Comparison of ENCODE assay signal across 8 cellular contexts in the genomic region with DNA sequence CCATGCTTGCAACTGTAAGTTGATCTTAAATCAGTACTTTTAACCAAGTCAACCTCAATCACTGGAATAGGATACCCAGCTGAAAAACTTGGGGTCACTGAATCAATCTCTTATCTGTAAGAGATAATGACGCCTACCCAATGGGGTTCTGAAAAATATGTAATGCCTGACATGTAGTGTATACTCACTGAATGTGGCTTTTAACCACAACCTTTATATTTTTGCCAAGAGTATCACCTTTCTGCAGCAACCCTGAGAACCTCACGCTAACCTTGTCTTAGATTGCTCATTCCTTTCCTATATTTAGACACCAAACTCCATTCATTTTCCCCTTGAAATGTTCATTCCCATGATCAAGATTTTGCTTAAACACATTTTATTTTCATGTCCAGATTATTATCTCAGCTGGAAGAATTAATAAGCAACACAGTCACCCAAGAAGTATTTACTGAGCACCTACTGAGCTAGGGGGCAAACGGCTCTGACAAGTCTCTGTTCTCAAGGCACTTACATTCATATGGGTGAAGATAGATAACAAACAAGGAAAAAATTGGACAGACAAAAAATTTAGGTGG.
A peak's percentile ranks its signal among the peaks of the same experiment; 100 is the strongest.
DNase-seq lines count a peak whose midpoint lies in the region; ATAC-seq, FAIRE-seq and TF ChIP-seq lines count a peak whose summit lies in the region.
"Not testable (repeated sequence)": the region's sequence is repeated elsewhere in the genome, so short reads cannot be mapped to it uniquely, and the experiment has no call there.

No MANE protein-coding gene starts in this region.

- dilution Hi-C loops in keratinocyte (cut with MboI; ENCODE audit: extremely low pct_ligation_motif_present, low sequenced_read_pairs) = not testable (repeated sequence)

- not testable (repeated sequence) for H3K27me3 Mint-ChIP-seq in CD8-positive, alpha-beta T cell (ENCODE audit: low read depth); activated T-cell treated with anti-CD3 and anti-CD28 coated beads, Interleukin-2, amount 50 U/mL, for 4 hours (ENCODE audit: low read depth); activated naive CD8-positive, alpha-beta T cell treated with anti-CD3 and anti-CD28 coated beads, Interleukin-2, amount 50 U/mL, for 24 hours; stimulated activated naive CD8-positive, alpha-beta T cell treated with anti-CD3 and anti-CD28 coated beads, Interleukin-15, Interleukin-2, amounts not matched to agents 100 ng/mL and 50 ng/mL, for 24 hours

- FAIRE-seq in bronchial epithelial cell (lab: Jason Lieb, UNC) = not testable (repeated sequence)
- FAIRE-seq in keratinocyte (lab: Jason Lieb, UNC) = peak; percentile 43

- H3K9me1 ChIP-seq in keratinocyte (ENCODE audit: control insufficient read depth, extremely low read depth, insufficient read depth, low read length) = not testable (repeated sequence)

- H2AFZ ChIP-seq in keratinocyte (ENCODE audit: control insufficient read depth, low read length) = not testable (repeated sequence)

- CTCF ChIA-PET in CD8-positive, alpha-beta T cell (lab: Charles Lee) = interaction anchor here (1.1 kb wide), 1 partner anchor 62 kb away, joined by 3 read pairs; no protein-coding TSS in a partner anchor

- not testable (repeated sequence) for H3K4me3 Mint-ChIP-seq in CD8-positive, alpha-beta T cell; activated T-cell treated with anti-CD3 and anti-CD28 coated beads, Interleukin-2, amount 50 U/mL, for 4 hours; activated naive CD8-positive, alpha-beta T cell treated with anti-CD3 and anti-CD28 coated beads, Interleukin-2, amount 50 U/mL, for 24 hours; stimulated activated naive CD8-positive, alpha-beta T cell treated with anti-CD3 and anti-CD28 coated beads, Interleukin-15, Interleukin-2, amounts not matched to agents 100 ng/mL and 50 ng/mL, for 24 hours

- not testable (repeated sequence) for H3K36me3 ChIP-seq in CD8-positive, alpha-beta T cell (ENCODE audit: insufficient read depth, low read length); bronchial epithelial cell (ENCODE audit: control insufficient read depth, insufficient read depth, low read length); keratinocyte (ENCODE audit: control insufficient read depth in 2 of 2, extremely low read depth in 1 of 2, insufficient read depth in 2 of 2, low read length in 2 of 2)

- not testable (repeated sequence) for H3K36me3 Mint-ChIP-seq in CD8-positive, alpha-beta T cell; activated T-cell treated with anti-CD3 and anti-CD28 coated beads, Interleukin-2, amount 50 U/mL, for 4 hours (ENCODE audit: insufficient read depth); activated naive CD4-positive, alpha-beta T cell treated with anti-CD3 and anti-CD28 coated beads, Interleukin-2, amount 50 U/mL, for 72 hours; activated naive CD8-positive, alpha-beta T cell treated with anti-CD3 and anti-CD28 coated beads, Interleukin-2, amount 50 U/mL, for 24 hours (ENCODE audit: low read depth); stimulated activated naive CD8-positive, alpha-beta T cell treated with anti-CD3 and anti-CD28 coated beads, Interleukin-15, Interleukin-2, amounts not matched to agents 100 ng/mL and 50 ng/mL, for 24 hours (ENCODE audit: low read depth)

- DNase-seq in CD8-positive, alpha-beta T cell; activated T-cell treated with anti-CD3 and anti-CD28 coated beads, Interleukin-2, amount 50 U/mL, for 4 hours; activated naive CD4-positive, alpha-beta T cell treated with anti-CD3 and anti-CD28 coated beads, Interleukin-2, amount 50 U/mL, for 72 hours (ENCODE audit: low spot score in 2 of 2); activated naive CD8-positive, alpha-beta T cell treated with anti-CD3 and anti-CD28 coated beads, Interleukin-2, amount 50 U/mL, for 24 hours; keratinocyte (ENCODE audit: low read depth, low spot score): not testable (repeated sequence)
- DNase-seq in NCI-H226 (peak; percentile 10), bronchial epithelial cell (ENCODE audit: low read depth) (peak; percentile 10)

- H3K27ac Mint-ChIP-seq in CD8-positive, alpha-beta T cell = peak overlapping the region; percentile 29
- H3K27ac Mint-ChIP-seq in activated naive CD4-positive, alpha-beta T cell treated with anti-CD3 and anti-CD28 coated beads, Interleukin-2, amount 50 U/mL, for 72 hours; activated naive CD8-positive, alpha-beta T cell treated with anti-CD3 and anti-CD28 coated beads, Interleukin-2, amount 50 U/mL, for 24 hours: not testable (repeated sequence)
- H3K27ac Mint-ChIP-seq in stimulated activated naive CD8-positive, alpha-beta T cell treated with anti-CD3 and anti-CD28 coated beads, Interleukin-15, Interleukin-2, amounts not matched to agents 100 ng/mL and 50 ng/mL, for 24 hours = peak overlapping the region; percentile 49

- not testable (repeated sequence) for H3K4me2 ChIP-seq in keratinocyte (ENCODE audit: control insufficient read depth, extremely low read depth, insufficient read depth, low read depth, low read length)

- intact Hi-C loops in CD8-positive, alpha-beta T cell (cut with DNase I, micrococcal nuclease) = loop anchor here (5.0 to 10.0 kb wide), 3 partner anchors 62 to 818 kb away; no protein-coding TSS in a partner anchor

- POLR2A ChIA-PET in CD8-positive, alpha-beta T cell (lab: Charles Lee) = not testable (repeated sequence)

- not testable (repeated sequence) for H3K27me3 ChIP-seq in CD8-positive, alpha-beta T cell (ENCODE audit: insufficient read depth, low read length); bronchial epithelial cell (ENCODE audit: control insufficient read depth, insufficient read depth, low read length); keratinocyte (ENCODE audit: control insufficient read depth, extremely low read depth, insufficient read depth, low read length)

- not testable (repeated sequence) for H3K9me3 Mint-ChIP-seq in CD8-positive, alpha-beta T cell; activated T-cell treated with anti-CD3 and anti-CD28 coated beads, Interleukin-2, amount 50 U/mL, for 4 hours; activated naive CD4-positive, alpha-beta T cell treated with anti-CD3 and anti-CD28 coated beads, Interleukin-2, amount 50 U/mL, for 72 hours; activated naive CD8-positive, alpha-beta T cell treated with anti-CD3 and anti-CD28 coated beads, Interleukin-2, amount 50 U/mL, for 24 hours; stimulated activated naive CD8-positive, alpha-beta T cell treated with anti-CD3 and anti-CD28 coated beads, Interleukin-15, Interleukin-2, amounts not matched to agents 100 ng/mL and 50 ng/mL, for 24 hours

- H3K9me3 ChIP-seq in CD8-positive, alpha-beta T cell (ENCODE audit: low read length); keratinocyte (ENCODE audit: control insufficient read depth, low read depth, low read length): not testable (repeated sequence)

- ATAC-seq in CD8-positive, alpha-beta T cell = not testable (repeated sequence)
- ATAC-seq in activated T-cell treated with anti-CD3 and anti-CD28 coated beads, Interleukin-2, amount 50 U/mL, for 4 hours = peak; percentile 48 to 61
- peak; percentile 59 to 81 for ATAC-seq in activated naive CD4-positive, alpha-beta T cell treated with anti-CD3 and anti-CD28 coated beads, Interleukin-2, amount 50 U/mL, for 72 hours
- ATAC-seq in activated naive CD8-positive, alpha-beta T cell treated with anti-CD3 and anti-CD28 coated beads, Interleukin-2, amount 50 U/mL, for 24 hours = peak; percentile 64

- H4K20me1 ChIP-seq in keratinocyte (ENCODE audit: control insufficient read depth, extremely low read depth, insufficient read depth, low read length) = not testable (repeated sequence)

- peaks cover 13% of the 10 kb centered on the region for H3K4me1 ChIP-seq in CD8-positive, alpha-beta T cell (ENCODE audit: insufficient read depth, low read length)
- H3K4me1 ChIP-seq in keratinocyte (ENCODE audit: control insufficient read depth, extremely low read depth, insufficient read depth, low read length) = not testable (repeated sequence)

- H3K4me1 Mint-ChIP-seq in CD8-positive, alpha-beta T cell (ENCODE audit: low read depth) = peaks cover 40% of the 10 kb centered on the region
- not testable (repeated sequence) for H3K4me1 Mint-ChIP-seq in activated T-cell treated with anti-CD3 and anti-CD28 coated beads, Interleukin-2, amount 50 U/mL, for 4 hours (ENCODE audit: low read depth)
- peaks cover 17% of the 10 kb centered on the region for H3K4me1 Mint-ChIP-seq in activated naive CD8-positive, alpha-beta T cell treated with anti-CD3 and anti-CD28 coated beads, Interleukin-2, amount 50 U/mL, for 24 hours
- peaks cover 17% of the 10 kb centered on the region for H3K4me1 Mint-ChIP-seq in stimulated activated naive CD8-positive, alpha-beta T cell treated with anti-CD3 and anti-CD28 coated beads, Interleukin-15, Interleukin-2, amounts not matched to agents 100 ng/mL and 50 ng/mL, for 24 hours (ENCODE audit: low read depth)

- H3K4me3 ChIP-seq in CD8-positive, alpha-beta T cell (ENCODE audit: low read depth, low read length); bronchial epithelial cell (ENCODE audit: low read depth, low read length); keratinocyte (ENCODE audit: control insufficient read depth in 2 of 3, extremely low read depth in 1 of 3, insufficient read depth in 2 of 3, low read depth in 1 of 3, low read length in 3 of 3): not testable (repeated sequence)

- not testable (repeated sequence) for H3K79me2 ChIP-seq in keratinocyte (ENCODE audit: control insufficient read depth, insufficient read depth, low read length)

- not testable (repeated sequence) for H3K27ac ChIP-seq in CD8-positive, alpha-beta T cell (ENCODE audit: low read depth, low read length); keratinocyte (ENCODE audit: control insufficient read depth, insufficient read depth, low read length)

- not testable (repeated sequence) for TF ChIP-seq CTCF in CD8-positive, alpha-beta T cell (IDR thresholded peaks at IDR 0.05); bronchial epithelial cell (IDR thresholded peaks at IDR 0.05; ENCODE audit: insufficient read depth, low read length, severe bottlenecking); keratinocyte (optimal IDR thresholded peaks at IDR 0.05 in 1 of 3, IDR thresholded peaks at IDR 0.05 in 1 of 3, conservative IDR thresholded peaks at IDR 0.05 in 1 of 3; ENCODE audit: extremely low read depth in 1 of 3, insufficient read depth in 2 of 3, low read length in 3 of 3)

- H3K9ac ChIP-seq in keratinocyte (ENCODE audit: control insufficient read depth, extremely low read depth, insufficient read depth, low read length) = not testable (repeated sequence)
